Comparison of ENCODE assay signal across 21 cellular contexts in the genomic region with DNA sequence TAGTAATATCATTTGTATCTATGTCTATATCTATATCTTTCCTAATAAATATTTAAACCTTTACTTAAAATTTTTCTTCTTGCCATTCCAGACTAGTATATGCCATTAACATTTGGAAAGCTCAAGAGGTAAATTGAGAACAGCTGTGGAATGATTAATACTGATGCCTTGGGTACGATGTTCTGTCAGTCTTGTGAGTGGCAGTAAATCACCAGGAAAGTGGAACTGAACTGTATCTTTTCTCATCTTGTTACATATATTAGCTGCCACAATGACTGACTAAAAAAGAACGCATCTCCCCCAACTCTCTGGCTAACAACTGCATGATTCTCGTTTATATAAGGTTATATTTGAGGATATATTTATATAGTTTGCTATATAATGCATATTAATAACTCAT.
DNase-seq lines count a peak whose midpoint lies in the region; TF ChIP-seq lines count a peak whose summit lies in the region.
"Had no signal": no experiment of that assay in that cellular context is flagged by ENCODE, and none has a peak within 500 bp of the region (broad histone marks: within the 10 kb centered on the region; RNA-seq: fewer than 3 reads in every experiment).

No MANE protein-coding gene starts in this region.

- no peaks in the 10 kb centered on the region for H3K9me3 ChIP-seq in A673 (ENCODE audit: low read depth, low read length, poor library complexity, severe bottlenecking)
- H3K9me3 ChIP-seq: BLaER1 treated with 17β-estradiol and CSF1 and Interleukin-3, amounts not matched to agents 10 nM and 100 nM; Caco-2 had no signal

- POLR2A ChIA-PET in A673 (lab: Charles Lee; ENCODE audit: low non-redundant PET), result no interaction called here

- TF ChIP-seq CTCF in A673 (conservative IDR thresholded peaks at IDR 0.05; ENCODE audit: low read depth, low read length) (no peak), GM20000 (IDR thresholded peaks at IDR 0.05; ENCODE audit: extremely low read depth, missing control alignments) (no peak)

- CTCF ChIA-PET in A673 (lab: Charles Lee), result no interaction called here

- intact Hi-C loops in A673 (cut with micrococcal nuclease; ENCODE audit: unreplicated experiment), result no loop called here

- peaks cover 14% of the 10 kb centered on the region for H3K4me1 ChIP-seq in A673 (ENCODE audit: insufficient read depth, low read length, poor library complexity, severe bottlenecking)
- H3K4me1 ChIP-seq: BLaER1 treated with 17β-estradiol and CSF1 and Interleukin-3, amounts not matched to agents 10 nM and 100 nM; Caco-2 had no signal

- no TSS peak for BruUV-seq in A673 (replicated peaks; lab: Mats Ljungman, UMichigan)

- no peaks in the 10 kb centered on the region for H3K36me3 ChIP-seq in A673 (ENCODE audit: insufficient read depth, low read length, poor library complexity, severe bottlenecking)
- H3K36me3 ChIP-seq: BLaER1 treated with 17β-estradiol and CSF1 and Interleukin-3, amounts not matched to agents 10 nM and 100 nM had no signal

- DNase-seq in A673 (ENCODE audit: low spot score) (peak; percentile 62), EH (ENCODE audit: low read depth) (peak; percentile 16), NCI-H69 (lab: John Stamatoyannopoulos, UW) (peak; percentile 4), NCI-H82 treated with DMSO at 0.1 percent for 48 hours (lab: John Stamatoyannopoulos, UW; ENCODE audit: unreplicated experiment) (peak; percentile 7), HCEC 1CT (no peak), HT-29 (ENCODE audit: low spot score) (no peak), NCI-H1092 (lab: John Stamatoyannopoulos, UW) (no peak), GM20000 (ENCODE audit: low spot score) (no peak)
- DNase-seq: 8988T; AML-193; Caco-2; CD4-positive, alpha-beta T cell; CD8-positive, alpha-beta T cell; DMS 273 treated with DMSO at 0.1 percent for 48 hours; DMS153; DMS53; DMS79; DND-41; GF-D8 had no signal

- H3K4me3 ChIP-seq in A673 (ENCODE audit: low read depth, low read length, poor library complexity, severe bottlenecking), result no peak overlapping the region
- H3K4me3 ChIP-seq: BLaER1 treated with 17β-estradiol and CSF1 and Interleukin-3, amounts not matched to agents 10 nM and 100 nM had no signal

- H3K27me3 ChIP-seq in A673 (replicated peaks; ENCODE audit: insufficient read depth, low read depth, low read length, poor library complexity), result no peaks in the 10 kb centered on the region
- H3K27me3 ChIP-seq: BLaER1 treated with 17β-estradiol and CSF1 and Interleukin-3, amounts not matched to agents 10 nM and 100 nM had no signal

- no peak overlapping the region for H3K27ac ChIP-seq in A673 (ENCODE audit: low read depth, low read length, poor library complexity, severe bottlenecking)
- H3K27ac ChIP-seq: BLaER1 treated with 17β-estradiol and CSF1 and Interleukin-3, amounts not matched to agents 10 nM and 100 nM; C4-2B had no signal

Comparison
In these comparisons a context has a peak if more than half of its experiments do, and no peak if none do; other contexts are left out.
1. DNase-seq: peak in A673 (single experiment), EH (single experiment), NCI-H69 (single experiment) and NCI-H82 treated with DMSO at 0.1 percent for 48 hours (single experiment); none in HCEC 1CT (single experiment), HT-29 (single experiment), NCI-H1092 (single experiment) and GM20000 (single experiment).